Comparison of ENCODE assay signal across 19 cellular contexts in the genomic region with DNA sequence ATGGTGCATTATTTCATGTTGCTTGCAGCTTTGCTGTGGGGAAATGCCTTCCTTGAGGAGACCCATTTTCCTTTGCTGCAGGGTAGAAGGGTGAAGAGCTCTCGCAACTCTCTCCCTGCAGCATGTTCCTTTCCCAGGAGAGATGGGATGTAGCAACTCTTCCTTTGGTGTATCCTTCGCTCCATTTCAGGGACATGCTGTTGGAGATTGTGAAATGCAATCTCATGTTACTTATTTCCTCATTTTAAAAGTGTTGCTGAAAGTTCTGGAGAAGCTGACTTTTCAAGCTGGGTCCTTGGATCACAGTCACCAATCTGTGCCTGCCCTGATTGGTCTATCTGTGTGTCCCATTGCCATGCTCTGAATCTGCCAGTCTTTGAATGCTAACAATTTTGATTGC.
DNase-seq lines count a peak whose midpoint lies in the region; ATAC-seq and TF ChIP-seq lines count a peak whose summit lies in the region.
"Had no signal": no experiment of that assay in that cellular context is flagged by ENCODE, and none has a peak within 500 bp of the region (broad histone marks: within the 10 kb centered on the region; RNA-seq: fewer than 3 reads in every experiment).

No MANE protein-coding gene starts in this region.

- CTCF ChIA-PET in MCF 10A (lab: Yijun Ruan, JAX), result no interaction called here
- CTCF ChIA-PET in mammary epithelial cell (lab: Charles Lee; ENCODE audit: low non-redundant PET), result no interaction called here

- no peak overlapping the region for H3K9ac ChIP-seq in mammary epithelial cell (ENCODE audit: insufficient read depth, low read length)

- in situ Hi-C loops in mammary epithelial cell (cut with MboI; ENCODE audit: low sequenced_read_pairs in 2 of 2), result no loop called here

- H3K36me3 ChIP-seq in mammary epithelial cell (ENCODE audit: insufficient read depth, low read length) (no peaks in the 10 kb centered on the region), aorta (ENCODE audit: control insufficient read depth in 1 of 2, insufficient read depth in 2 of 2, low read length in 1 of 2) (no peaks in the 10 kb centered on the region)
- H3K36me3 ChIP-seq: transverse colon had no signal

- H3K4me1 Mint-ChIP-seq in MCF 10A (ENCODE audit: insufficient read depth, unreplicated experiment), result no peaks in the 10 kb centered on the region

- H3K4me1 ChIP-seq in mammary epithelial cell (ENCODE audit: insufficient read depth, low read length) (no peaks in the 10 kb centered on the region), right cardiac atrium (ENCODE audit: control insufficient read depth, insufficient read depth, low read length) (peaks cover 18% of the 10 kb centered on the region), aorta (ENCODE audit: control insufficient read depth in 1 of 2, insufficient read depth in 2 of 2, low read length in 2 of 2) (no peaks in the 10 kb centered on the region)

- no peak overlapping the region for H3K4me3 ChIP-seq in mammary epithelial cell (replicated peaks in 1 of 3; ENCODE audit: insufficient read depth in 1 of 3, low read depth in 2 of 3, low read length in 3 of 3)
- H3K4me3 ChIP-seq in cardiac fibroblast (replicated peaks in 1 of 2; ENCODE audit: low read depth in 2 of 2, low read length in 2 of 2), result no peak overlapping the region
- no peak overlapping the region for H3K4me3 ChIP-seq in right cardiac atrium (ENCODE audit: low read length)
- no peak overlapping the region for H3K4me3 ChIP-seq in aorta (ENCODE audit: low read length in 2 of 2)
- H3K4me3 ChIP-seq: skin epidermis, transverse colon had no signal

- H4K20me1 ChIP-seq in mammary epithelial cell (ENCODE audit: insufficient read depth, low read length), result no peaks in the 10 kb centered on the region

- POLR2A ChIA-PET in MCF 10A (lab: Yijun Ruan, JAX), result no interaction called here

- H3K4me2 ChIP-seq in mammary epithelial cell (ENCODE audit: insufficient read depth, low read depth, low read length), result no peak overlapping the region

- no peaks in the 10 kb centered on the region for H3K79me2 ChIP-seq in mammary epithelial cell (ENCODE audit: insufficient read depth, low read length)

- no peak overlapping the region for H3K4me3 Mint-ChIP-seq in MCF 10A (ENCODE audit: unreplicated experiment)
- H3K4me3 Mint-ChIP-seq: activated CD4-positive, alpha-beta T cell treated with anti-CD3 and anti-CD28 coated beads, Interleukin-2, amount 10 ng/mL, durations not matched to agents 7 days and 5 days; T-helper 1 cell treated with Interleukin-12 subunit alpha and Interleukin-12 subunit beta and Interleukin-4 antibody, amounts not matched to agents 30 μg/mL and 1 μg/mL, for 36 hours had no signal

- WGBS in mammary epithelial cell (ENCODE audit: low coverage, missing lambda C conversion rate), result 92% methylated on average over 2 of the region's 2 CpGs
- WGBS in right cardiac atrium, result 60% methylated on average over 2 of the region's 2 CpGs
- 93 to 95% methylated on average over 2 of the region's 2 CpGs for WGBS in aorta, 2 donors

- H3K27ac Mint-ChIP-seq in MCF 10A (ENCODE audit: low read depth, unreplicated experiment), result no peak overlapping the region
- H3K27ac Mint-ChIP-seq: activated CD4-positive, alpha-beta T cell treated with anti-CD3 and anti-CD28 coated beads, Interleukin-2, amount 10 ng/mL, durations not matched to agents 7 days and 5 days; T-helper 1 cell treated with Interleukin-12 subunit alpha and Interleukin-12 subunit beta and Interleukin-4 antibody, amounts not matched to agents 30 μg/mL and 1 μg/mL, for 36 hours had no signal

- dilution Hi-C loops in mammary epithelial cell (cut with HindIII; ENCODE audit: low sequenced_read_pairs), result no loop called here

- H3K27ac ChIP-seq in mammary epithelial cell (ENCODE audit: insufficient read depth, low read depth, low read length) (no peak overlapping the region), right cardiac atrium (ENCODE audit: low read length) (peak overlapping the region; percentile 2), aorta (ENCODE audit: low read depth in 1 of 2, low read length in 2 of 2) (no peak overlapping the region)
- H3K27ac ChIP-seq: foreskin keratinocyte had no signal

- H3K27me3 ChIP-seq in mammary epithelial cell (ENCODE audit: insufficient read depth, low read length), result no peaks in the 10 kb centered on the region
- no peaks in the 10 kb centered on the region for H3K27me3 ChIP-seq in right cardiac atrium (ENCODE audit: control insufficient read depth, insufficient read depth)
- H3K27me3 ChIP-seq in aorta (ENCODE audit: control insufficient read depth in 1 of 2, insufficient read depth in 2 of 2, low read length in 1 of 2), result no peaks in the 10 kb centered on the region
- H3K27me3 ChIP-seq: foreskin keratinocyte, transverse colon had no signal

- no peak for TF ChIP-seq CTCF in MCF 10A (IDR thresholded peaks at IDR 0.05; ENCODE audit: unreplicated experiment)
- no peak for TF ChIP-seq CTCF in mammary epithelial cell (conservative IDR thresholded peaks at IDR 0.05 in 1 of 2, IDR thresholded peaks at IDR 0.05 in 1 of 2; ENCODE audit: extremely low read depth in 1 of 2, insufficient read depth in 1 of 2, low read depth in 1 of 2, low read length in 2 of 2)
- no peak for TF ChIP-seq CTCF in cardiac fibroblast (IDR thresholded peaks at IDR 0.05; ENCODE audit: low read depth, low read length)

- no TSS peak for BruUV-seq in MCF 10A (replicated peaks; lab: Mats Ljungman, UMichigan)
- no TSS peak for BruUV-seq in mammary epithelial cell (replicated peaks; lab: Mats Ljungman, UMichigan)

- H3K9me3 Mint-ChIP-seq in MCF 10A (ENCODE audit: unreplicated experiment), result no peaks in the 10 kb centered on the region
- H3K9me3 Mint-ChIP-seq: activated CD4-positive, alpha-beta T cell treated with anti-CD3 and anti-CD28 coated beads, Interleukin-2, amount 10 ng/mL, durations not matched to agents 7 days and 5 days had no signal

- H2AFZ ChIP-seq in mammary epithelial cell (ENCODE audit: low read depth, low read length), result no peak overlapping the region

- peak; percentile 58 to 67 for ATAC-seq in right cardiac atrium
- peak; percentile 67 for ATAC-seq in aorta (ENCODE audit: low FRiP score)
- ATAC-seq: foreskin keratinocyte had no signal

- no peaks in the 10 kb centered on the region for H3K27me3 Mint-ChIP-seq in MCF 10A (ENCODE audit: insufficient read depth, unreplicated experiment)

- no peaks in the 10 kb centered on the region for H3K9me3 ChIP-seq in mammary epithelial cell (replicated peaks; ENCODE audit: insufficient read depth, low read length)
- no peaks in the 10 kb centered on the region for H3K9me3 ChIP-seq in right cardiac atrium (ENCODE audit: control insufficient read depth, low read length)
- H3K9me3 ChIP-seq in aorta (ENCODE audit: control insufficient read depth, low read length), result no peaks in the 10 kb centered on the region
- H3K9me3 ChIP-seq: transverse colon had no signal

- no peaks in the 10 kb centered on the region for H3K36me3 Mint-ChIP-seq in MCF 10A (ENCODE audit: insufficient read depth, unreplicated experiment)

- intact Hi-C loops in MCF 10A (cut with micrococcal nuclease), result no loop called here
- intact Hi-C loops in mammary epithelial cell (cut with micrococcal nuclease), result no loop called here
- intact Hi-C loops in right cardiac atrium (cut with DNase I), result no loop called here
- intact Hi-C loops in aorta (cut with DNase I), result loop anchor here in 1 of 2 donors (10.0 kb wide), 2 partner anchors 71 to 189 kb away; a partner anchor contains a TSS

- peak; percentile 79 for DNase-seq in MCF 10A (ENCODE audit: unreplicated experiment)
- no peak for DNase-seq in mammary epithelial cell
- DNase-seq in cardiac fibroblast (ENCODE audit: low read depth in 2 of 2), result peak; percentile 75 to 82
- DNase-seq in right cardiac atrium, result peak in 1 of 3 donors; percentile 29
- no peak for DNase-seq in aorta
- no peak for DNase-seq in GDM1 (lab: John Stamatoyannopoulos, UW)
- no peak for DNase-seq in NCI-H2081 treated with DMSO at 0.1 percent for 48 hours (lab: John Stamatoyannopoulos, UW)
- DNase-seq in NCI-H1417 (lab: John Stamatoyannopoulos, UW), result no peak
- DNase-seq: activated CD4-positive, alpha-beta T cell treated with anti-CD3 and anti-CD28 coated beads, Interleukin-2, amount 10 ng/mL, durations not matched to agents 7 days and 5 days; activated effector memory CD4-positive, alpha-beta T cell treated with Interleukin-2 at 50 U/mL for 16 hours; DMS53; foreskin keratinocyte; islet precursor cell; naive B cell; NCI-H1417 treated with DMSO at 0.1 percent for 48 hours; NK-92 treated with Interleukin-12 subunit alpha and Interleukin-12 subunit beta, amount 100 ng/mL, for 24 hours; transverse colon had no signal

Comparison
In these comparisons a context has a peak if more than half of its experiments do, and no peak if none do; other contexts are left out.
1. DNase-seq: peak in MCF 10A (single experiment) and cardiac fibroblast (2 of 2); none in mammary epithelial cell (single experiment), aorta (0 of 2), GDM1 (single experiment), NCI-H2081 treated with DMSO at 0.1 percent for 48 hours (single experiment) and NCI-H1417 (0 of 3).